ENCODE assay signal across 23 cellular contexts in genomic region chr22:46907578-46908215, GRCh38.
A peak's percentile ranks its signal among the peaks of the same experiment; 100 is the strongest.
DNase-seq lines count a peak whose midpoint lies in the region; ATAC-seq and TF ChIP-seq lines count a peak whose summit lies in the region.
"Had no signal": no experiment of that assay in that cellular context is flagged by ENCODE, and none has a peak within 500 bp of the region (broad histone marks: within the 10 kb centered on the region; RNA-seq: fewer than 3 reads in every experiment).

No MANE protein-coding gene starts in this region.

- TF ChIP-seq CTCF in activated B cell treated with CpG ODN at 0.5 μM for 24 hours (IDR thresholded peaks at IDR 0.05) (no peak), GM10266 (IDR thresholded peaks at IDR 0.05; ENCODE audit: control insufficient read depth, insufficient read depth, low read depth, missing control alignments) (no peak)

- H3K36me3 Mint-ChIP-seq in activated CD8-positive, alpha-beta memory T cell treated with anti-CD3 and anti-CD28 coated beads, Interleukin-2, amount 10 ng/mL, durations not matched to agents 7 days and 5 days = no peaks in the 10 kb centered on the region
- H3K36me3 Mint-ChIP-seq in activated B cell treated with CpG ODN at 0.5 μM for 24 hours (ENCODE audit: low read depth) = peaks cover 65% of the 10 kb centered on the region
- H3K36me3 Mint-ChIP-seq in stimulated activated effector memory CD8-positive, alpha-beta T cell treated with anti-CD3 and anti-CD28 coated beads, Interleukin-12 subunit alpha, Interleukin-12 subunit beta, amount 100 ng/mL, for 72 hours = peaks cover 60% of the 10 kb centered on the region

- H3K4me1 Mint-ChIP-seq in activated CD8-positive, alpha-beta memory T cell treated with anti-CD3 and anti-CD28 coated beads, Interleukin-2, amount 10 ng/mL, durations not matched to agents 7 days and 5 days = no peaks in the 10 kb centered on the region
- H3K4me1 Mint-ChIP-seq in activated B cell treated with CpG ODN at 0.5 μM for 24 hours = peaks cover 3% of the 10 kb centered on the region
- H3K4me1 Mint-ChIP-seq in stimulated activated effector memory CD8-positive, alpha-beta T cell treated with anti-CD3 and anti-CD28 coated beads, Interleukin-12 subunit alpha, Interleukin-12 subunit beta, amount 100 ng/mL, for 72 hours = peaks cover 42% of the 10 kb centered on the region

- no peaks in the 10 kb centered on the region for H3K27me3 Mint-ChIP-seq in activated CD8-positive, alpha-beta memory T cell treated with anti-CD3 and anti-CD28 coated beads, Interleukin-2, amount 10 ng/mL, durations not matched to agents 7 days and 5 days
- no peaks in the 10 kb centered on the region for H3K27me3 Mint-ChIP-seq in activated B cell treated with CpG ODN at 0.5 μM for 24 hours

- CTCF ChIA-PET in activated CD8-positive, alpha-beta memory T cell treated with anti-CD3 and anti-CD28 coated beads, Interleukin-2, amount 10 ng/mL, durations not matched to agents 7 days and 5 days (lab: Charles Lee) = no interaction called here
- CTCF ChIA-PET in activated B cell treated with CpG ODN at 0.5 μM for 24 hours (lab: Charles Lee) = no interaction called here

- DNase-seq in activated CD8-positive, alpha-beta memory T cell treated with anti-CD3 and anti-CD28 coated beads, Interleukin-2, amount 10 ng/mL, durations not matched to agents 7 days and 5 days = peak; percentile 36
- no peak for DNase-seq in activated CD8-positive, alpha-beta memory T cell treated with anti-CD3 and anti-CD28 coated beads, Interleukin-2, amount 50 U/mL, for 4 hours
- DNase-seq in activated B cell treated with CpG ODN at 0.5 μM for 24 hours (no peak), mesenteric fat pad (ENCODE audit: low spot score) (peak; percentile 82), GM10266 (ENCODE audit: extremely low spot score) (no peak), germinal center (ENCODE audit: low spot score) (no peak), DMS53 treated with DMSO at 0.1 percent for 48 hours (lab: John Stamatoyannopoulos, UW; ENCODE audit: unreplicated experiment) (no peak)
- no peak for DNase-seq in stimulated activated effector memory CD8-positive, alpha-beta T cell treated with anti-CD3 and anti-CD28 coated beads, Interleukin-12 subunit alpha, Interleukin-12 subunit beta, amount 100 ng/mL, for 72 hours (ENCODE audit: low spot score in 2 of 2)
- DNase-seq: 8988T; AML-193; C1 segment of cervical spinal cord; Calu3; CD8-positive, alpha-beta T cell; EL; GF-D8; Karpas-422; MV-4-11; NCI-H1105 treated with DMSO at 0.1 percent for 48 hours; NCI-H2029 treated with DMSO at 0.1 percent for 48 hours; NCI-H345; NCI-H524; NCI-H774; NK-92 treated with Interleukin-12 subunit alpha and Interleukin-12 subunit beta, amount 100 ng/mL, for 24 hours had no signal

- ATAC-seq in activated CD8-positive, alpha-beta memory T cell treated with anti-CD3 and anti-CD28 coated beads, Interleukin-2, amount 10 ng/mL, durations not matched to agents 7 days and 5 days = no peak
- no peak for ATAC-seq in activated B cell treated with CpG ODN at 0.5 μM for 24 hours (ENCODE audit: low read depth)
- no peak for ATAC-seq in stimulated activated effector memory CD8-positive, alpha-beta T cell treated with anti-CD3 and anti-CD28 coated beads, Interleukin-12 subunit alpha, Interleukin-12 subunit beta, amount 100 ng/mL, for 72 hours
- ATAC-seq: CD8-positive, alpha-beta T cell had no signal

- no peak overlapping the region for H3K4me3 Mint-ChIP-seq in activated CD8-positive, alpha-beta memory T cell treated with anti-CD3 and anti-CD28 coated beads, Interleukin-2, amount 10 ng/mL, durations not matched to agents 7 days and 5 days
- H3K4me3 Mint-ChIP-seq in activated B cell treated with CpG ODN at 0.5 μM for 24 hours = no peak overlapping the region
- no peak overlapping the region for H3K4me3 Mint-ChIP-seq in stimulated activated effector memory CD8-positive, alpha-beta T cell treated with anti-CD3 and anti-CD28 coated beads, Interleukin-12 subunit alpha, Interleukin-12 subunit beta, amount 100 ng/mL, for 72 hours
- H3K4me3 Mint-ChIP-seq: CD8-positive, alpha-beta T cell had no signal

- POLR2A ChIA-PET in activated B cell treated with CpG ODN at 0.5 μM for 24 hours (lab: Charles Lee) = no interaction called here

- H3K9me3 Mint-ChIP-seq in activated CD8-positive, alpha-beta memory T cell treated with anti-CD3 and anti-CD28 coated beads, Interleukin-2, amount 10 ng/mL, durations not matched to agents 7 days and 5 days (ENCODE audit: low read depth) = no peaks in the 10 kb centered on the region
- no peaks in the 10 kb centered on the region for H3K9me3 Mint-ChIP-seq in activated B cell treated with CpG ODN at 0.5 μM for 24 hours
- no peaks in the 10 kb centered on the region for H3K9me3 Mint-ChIP-seq in stimulated activated effector memory CD8-positive, alpha-beta T cell treated with anti-CD3 and anti-CD28 coated beads, Interleukin-12 subunit alpha, Interleukin-12 subunit beta, amount 100 ng/mL, for 72 hours
- H3K9me3 Mint-ChIP-seq: CD8-positive, alpha-beta T cell had no signal

- H3K27ac Mint-ChIP-seq in activated CD8-positive, alpha-beta memory T cell treated with anti-CD3 and anti-CD28 coated beads, Interleukin-2, amount 10 ng/mL, durations not matched to agents 7 days and 5 days = no peak overlapping the region
- peak overlapping the region; percentile 12 for H3K27ac Mint-ChIP-seq in activated B cell treated with CpG ODN at 0.5 μM for 24 hours
- H3K27ac Mint-ChIP-seq in stimulated activated effector memory CD8-positive, alpha-beta T cell treated with anti-CD3 and anti-CD28 coated beads, Interleukin-12 subunit alpha, Interleukin-12 subunit beta, amount 100 ng/mL, for 72 hours = peak overlapping the region; percentile 67
- H3K27ac Mint-ChIP-seq: CD8-positive, alpha-beta T cell had no signal

- intact Hi-C loops in activated B cell treated with CpG ODN at 0.5 μM for 24 hours (cut with micrococcal nuclease) = no loop called here

Comparison
In these comparisons a context has a peak if more than half of its experiments do, and no peak if none do; other contexts are left out.
1. DNase-seq: peak in activated CD8-positive, alpha-beta memory T cell treated with anti-CD3 and anti-CD28 coated beads, Interleukin-2, amount 10 ng/mL, durations not matched to agents 7 days and 5 days (single experiment) and mesenteric fat pad (single experiment); none in activated CD8-positive, alpha-beta memory T cell treated with anti-CD3 and anti-CD28 coated beads, Interleukin-2, amount 50 U/mL, for 4 hours (single experiment), activated B cell treated with CpG ODN at 0.5 μM for 24 hours (single experiment), stimulated activated effector memory CD8-positive, alpha-beta T cell treated with anti-CD3 and anti-CD28 coated beads, Interleukin-12 subunit alpha, Interleukin-12 subunit beta, amount 100 ng/mL, for 72 hours (0 of 2), GM10266 (single experiment), germinal center (single experiment) and DMS53 treated with DMSO at 0.1 percent for 48 hours (single experiment).